Comparison of ENCODE assay signal across 16 cellular contexts in genomic region chr13:114062341-114062740, GRCh38.
A peak's percentile ranks its signal among the peaks of the same experiment; 100 is the strongest.
DNase-seq lines count a peak whose midpoint lies in the region; ATAC-seq and TF ChIP-seq lines count a peak whose summit lies in the region.
"Had no signal": no experiment of that assay in that cellular context is flagged by ENCODE, and none has a peak within 500 bp of the region (broad histone marks: within the 10 kb centered on the region; RNA-seq: fewer than 3 reads in every experiment).

No MANE protein-coding gene starts in this region.

- intact Hi-C loops in CD4-positive, alpha-beta T cell (cut with DNase I, micrococcal nuclease) = no loop called here
- intact Hi-C loops in stomach (cut with DNase I; ENCODE audit: low total_unique reads) = loop anchor here (10.0 kb wide), 1 partner anchor 62 kb away; no protein-coding TSS in a partner anchor
- intact Hi-C loops in prostate gland (cut with DNase I) = no loop called here

- CTCF ChIA-PET in CD4-positive, alpha-beta T cell (lab: Charles Lee) = no interaction called here
- CTCF ChIA-PET in HEK293T (lab: Yijun Ruan, JAX) = no interaction called here

- no peak for TF ChIP-seq CTCF in CD4-positive, alpha-beta T cell (IDR thresholded peaks at IDR 0.05)
- no peak for TF ChIP-seq CTCF in stomach (IDR thresholded peaks at IDR 0.05)
- TF ChIP-seq CTCF in prostate gland (IDR thresholded peaks at IDR 0.05) = no peak

- H3K4me3 Mint-ChIP-seq in CD4-positive, alpha-beta T cell = no peak overlapping the region
- peak overlapping the region in 3 of 5 donors; percentile 18 to 30 (median 29) for H3K4me3 Mint-ChIP-seq in immature natural killer cell
- H3K4me3 Mint-ChIP-seq: activated CD8-positive, alpha-beta T cell treated with anti-CD3 and anti-CD28 coated beads for 36 hours; neural crest cell had no signal

- H3K4me3 ChIP-seq in adipocyte (ENCODE audit: low read length) (peak overlapping the region; percentile 5), stomach (no peak overlapping the region), prostate gland (no peak overlapping the region)
- H3K4me3 ChIP-seq: lower lobe of right lung had no signal

- peaks cover 70% of the 10 kb centered on the region for H3K4me1 Mint-ChIP-seq in CD4-positive, alpha-beta T cell (ENCODE audit: low read depth)
- peaks cover 79 to 89% of the 10 kb centered on the region in 2 donors for H3K4me1 Mint-ChIP-seq in immature natural killer cell

- TF ChIP-seq EP300 in stomach (IDR thresholded peaks at IDR 0.05) = no peak

- peak overlapping the region; percentile 72 for H3K9ac ChIP-seq in adipocyte (ENCODE audit: low read length)

- ATAC-seq in CD4-positive, alpha-beta T cell (ENCODE audit: poor library complexity) = no peak
- ATAC-seq: activated CD8-positive, alpha-beta T cell treated with anti-CD3 and anti-CD28 coated beads for 36 hours; lower lobe of right lung had no signal

- no peak for TF ChIP-seq POLR2A in stomach (IDR thresholded peaks at IDR 0.05)
- TF ChIP-seq POLR2A in prostate gland (IDR thresholded peaks at IDR 0.05) = no peak

- H3K27ac ChIP-seq in CD4-positive, alpha-beta T cell (ENCODE audit: low read depth, low read length) = no peak overlapping the region
- H3K27ac ChIP-seq in stomach (peak overlapping the region; percentile 12 to 99 (median 96)), prostate gland (no peak overlapping the region)
- H3K27ac ChIP-seq: lower lobe of right lung had no signal

- no peaks in the 10 kb centered on the region for H3K9me3 ChIP-seq in CD4-positive, alpha-beta T cell (ENCODE audit: control insufficient read depth, low read length)
- H3K9me3 ChIP-seq in adipocyte (ENCODE audit: control insufficient read depth, low read length) (no peaks in the 10 kb centered on the region), stomach (no peaks in the 10 kb centered on the region), prostate gland (no peaks in the 10 kb centered on the region)
- H3K9me3 ChIP-seq: BE2C, lower lobe of right lung had no signal

- 94 to 97% (median 95%) methylated on average over 26 to 34 of the region's 34 CpGs for WGBS in stomach, 5 donors
- WGBS in prostate gland = 94% methylated on average over 34 of the region's 34 CpGs

- no peaks in the 10 kb centered on the region for H3K27me3 Mint-ChIP-seq in CD4-positive, alpha-beta T cell
- H3K27me3 Mint-ChIP-seq in immature natural killer cell (ENCODE audit: low read depth in 3 of 3) = peaks cover 53 to 73% (median 54%) of the 10 kb centered on the region in 3 donors
- H3K27me3 Mint-ChIP-seq: activated CD8-positive, alpha-beta T cell treated with anti-CD3 and anti-CD28 coated beads for 36 hours had no signal

- H3K36me3 ChIP-seq in adipocyte (ENCODE audit: control insufficient read depth, insufficient read depth, low read length, severe bottlenecking) (peaks cover 12% of the 10 kb centered on the region), stomach (peaks cover 0 to 10% (median 0%) of the 10 kb centered on the region in 4 donors), prostate gland (no peaks in the 10 kb centered on the region)
- H3K36me3 ChIP-seq: BE2C had no signal

- peak overlapping the region; percentile 63 for H3K27ac Mint-ChIP-seq in CD4-positive, alpha-beta T cell
- H3K27ac Mint-ChIP-seq in immature natural killer cell = peak overlapping the region; percentile 45 to 81 (median 60)
- H3K27ac Mint-ChIP-seq: activated CD8-positive, alpha-beta T cell treated with anti-CD3 and anti-CD28 coated beads for 36 hours; activated T-helper 2 cell treated with anti-CD3 and anti-CD28 coated beads, Interferon-gamma antibody, Interleukin-2, Interleukin-4, amounts not matched to agents 10 μg/mL and 5 μg/mL and 100 μg/mL, durations not matched to agents 14 hours and 24 hours and 36 hours had no signal

- no peaks in the 10 kb centered on the region for H3K9me3 Mint-ChIP-seq in CD4-positive, alpha-beta T cell
- peaks cover 0 to 3% (median 0%) of the 10 kb centered on the region in 6 donors for H3K9me3 Mint-ChIP-seq in immature natural killer cell
- H3K9me3 Mint-ChIP-seq: activated CD8-positive, alpha-beta T cell treated with anti-CD3 and anti-CD28 coated beads for 36 hours; activated T-helper 2 cell treated with anti-CD3 and anti-CD28 coated beads, Interferon-gamma antibody, Interleukin-2, Interleukin-4, amounts not matched to agents 10 μg/mL and 5 μg/mL and 100 μg/mL, durations not matched to agents 14 hours and 24 hours and 36 hours; neural crest cell had no signal

- H3K36me3 Mint-ChIP-seq in CD4-positive, alpha-beta T cell (ENCODE audit: low read depth) = peaks cover 80% of the 10 kb centered on the region
- peaks cover 0 to 3% (median 0%) of the 10 kb centered on the region in 3 donors for H3K36me3 Mint-ChIP-seq in immature natural killer cell

- DNase-seq in CD4-positive, alpha-beta T cell = no peak
- DNase-seq in adipocyte (ENCODE audit: low read depth) (no peak), immature natural killer cell (no peak), stomach (no peak), islet precursor cell (no peak), HEK293T (ENCODE audit: extremely low spot score) (no peak), prostate gland (ENCODE audit: low spot score) (no peak)
- DNase-seq in stimulated activated CD4-positive, alpha-beta T cell treated with anti-CD3 and anti-CD28 coated beads, Interleukin-15, amount 100 ng/mL, for 24 hours = no peak
- DNase-seq: activated CD8-positive, alpha-beta T cell treated with anti-CD3 and anti-CD28 coated beads for 36 hours; BE2C; hypothalamus; lower lobe of right lung; NCI-H2171; NK-92 treated with Interleukin-12 subunit alpha and Interleukin-12 subunit beta, amount 100 ng/mL, for 24 hours had no signal

- POLR2A ChIA-PET in CD4-positive, alpha-beta T cell (lab: Charles Lee) = no interaction called here
- POLR2A ChIA-PET in HEK293T (lab: Yijun Ruan, JAX) = no interaction called here

- H3K4me1 ChIP-seq in adipocyte (ENCODE audit: control insufficient read depth, insufficient read depth, low read length) = peaks cover 60% of the 10 kb centered on the region
- peaks cover 37 to 91% (median 62%) of the 10 kb centered on the region in 4 donors for H3K4me1 ChIP-seq in stomach
- peaks cover 7% of the 10 kb centered on the region for H3K4me1 ChIP-seq in prostate gland (replicated peaks)

- H3K27me3 ChIP-seq in CD4-positive, alpha-beta T cell (ENCODE audit: control insufficient read depth, insufficient read depth, low read length) = no peaks in the 10 kb centered on the region
- no peaks in the 10 kb centered on the region for H3K27me3 ChIP-seq in adipocyte (replicated peaks; ENCODE audit: control insufficient read depth, insufficient read depth, low read length)
- H3K27me3 ChIP-seq in stomach = no peaks in the 10 kb centered on the region
- H3K27me3 ChIP-seq in prostate gland (replicated peaks; ENCODE audit: insufficient read depth) = no peaks in the 10 kb centered on the region
- H3K27me3 ChIP-seq: BE2C had no signal

TF ChIP-seq in HEK293T, 16 proteins besides CTCF, POLR2A, EP300 and RAD21:
- no peak for TF ChIP-seq ELF4 (IDR thresholded peaks at IDR 0.05)
- no peak for TF ChIP-seq FOXK2 (IDR thresholded peaks at IDR 0.05)
- TF ChIP-seq CTBP1 (IDR thresholded peaks at IDR 0.05; ENCODE audit: borderline replicate concordance) = no peak
- TF ChIP-seq L3MBTL2 (conservative IDR thresholded peaks at IDR 0.05) = no peak
- no peak for TF ChIP-seq ZNF384 (IDR thresholded peaks at IDR 0.05)
- no peak for TF ChIP-seq FOXA1 (IDR thresholded peaks at IDR 0.05)
- TF ChIP-seq SUZ12 (IDR thresholded peaks at IDR 0.05) = no peak
- no peak for TF ChIP-seq LEF1 (IDR thresholded peaks at IDR 0.05; ENCODE audit: borderline replicate concordance)
- no peak for TF ChIP-seq NFRKB (IDR thresholded peaks at IDR 0.05)
- no peak for TF ChIP-seq PKNOX1 (IDR thresholded peaks at IDR 0.05)
- no peak for TF ChIP-seq BHLHE40 (IDR thresholded peaks at IDR 0.05; ENCODE audit: borderline replicate concordance)
- no peak for TF ChIP-seq ARNT (IDR thresholded peaks at IDR 0.05)
- TF ChIP-seq HDGF (IDR thresholded peaks at IDR 0.05; ENCODE audit: borderline replicate concordance) = no peak
- no peak for TF ChIP-seq TARDBP (IDR thresholded peaks at IDR 0.05)
- no peak for TF ChIP-seq SP1 (IDR thresholded peaks at IDR 0.05)

Comparison
In these comparisons a context has a peak if more than half of its experiments do, and no peak if none do; other contexts are left out.
1. H3K27ac ChIP-seq: peak in stomach (5 of 5); none in CD4-positive, alpha-beta T cell (single experiment) and prostate gland (0 of 2).